In the genomic region with DNA sequence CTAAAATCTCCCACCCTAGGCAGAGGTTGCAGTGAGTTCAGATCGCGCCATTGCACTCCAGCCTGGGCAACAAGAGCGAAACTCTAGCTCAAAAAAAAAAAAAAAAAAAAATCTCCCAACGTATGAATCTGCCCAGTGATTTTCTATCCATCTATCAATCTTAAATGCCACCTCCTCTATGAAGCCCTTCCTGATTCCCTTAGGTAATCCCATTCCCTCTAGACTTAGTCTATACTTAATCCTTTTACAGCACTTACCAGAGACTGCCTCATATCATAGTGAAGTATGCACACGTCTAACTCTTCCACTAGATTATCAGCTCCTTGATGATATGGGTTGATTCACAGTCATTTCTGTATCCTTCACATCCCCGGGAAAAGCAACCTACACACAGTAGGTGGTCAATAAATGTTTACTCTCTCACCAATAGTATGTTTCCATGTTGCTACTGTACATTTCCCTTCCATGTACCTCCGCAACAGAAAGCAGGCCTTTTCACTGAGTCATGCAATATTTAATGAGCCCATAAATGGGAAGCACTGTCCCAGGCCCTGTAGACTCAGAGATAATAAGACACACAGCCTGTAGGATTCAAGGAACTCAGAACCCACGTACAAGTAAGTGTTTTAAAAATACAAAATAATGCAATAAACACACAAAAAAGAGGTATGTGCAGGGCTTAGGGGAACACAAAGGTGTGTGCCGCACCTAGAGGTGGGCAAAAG, we compare ENCODE assay signal across 8 cellular contexts. TPM values are rescaled to one million over a fixed set of nuclear protein-coding genes. Genes with fewer than 3 reads are reported as not detected.
A peak's percentile ranks its signal among the peaks of the same experiment; 100 is the strongest.
DNase-seq lines count a peak whose midpoint lies in the region; ATAC-seq and TF ChIP-seq lines count a peak whose summit lies in the region.

No MANE protein-coding gene starts in this region.

- H3K27me3 ChIP-seq in OCI-LY3 (ENCODE audit: low read depth, low read length) (no peaks in the 10 kb centered on the region), esophagus (ENCODE audit: control insufficient read depth in 1 of 2, insufficient read depth in 2 of 2, low read length in 2 of 2) (no peaks in the 10 kb centered on the region), rectal smooth muscle tissue (ENCODE audit: control insufficient read depth, insufficient read depth, low read length) (no peaks in the 10 kb centered on the region)

- TF ChIP-seq CTCF in GM12865 (IDR thresholded peaks at IDR 0.05; ENCODE audit: insufficient read depth, low read depth, low read length, missing control alignments) (no peak), OCI-LY3 (IDR thresholded peaks at IDR 0.05; ENCODE audit: low read depth, low read length) (no peak)

- H3K9ac ChIP-seq in OCI-LY3 (ENCODE audit: low read length) (peak overlapping the region; percentile 93), rectal smooth muscle tissue (ENCODE audit: low read length) (peak overlapping the region; percentile 14)

- peaks cover 40% of the 10 kb centered on the region for H3K79me2 ChIP-seq in OCI-LY3 (ENCODE audit: low read length)

- ATAC-seq in GM18511 (IDR thresholded peaks at IDR 0.05; ENCODE audit: unreplicated experiment), result no peak
- no peak for ATAC-seq in HG03520 (IDR thresholded peaks at IDR 0.05; ENCODE audit: unreplicated experiment)

- H3K9me3 ChIP-seq in OCI-LY3 (ENCODE audit: insufficient read depth, low read length) (no peaks in the 10 kb centered on the region), esophagus (ENCODE audit: control insufficient read depth in 2 of 2, insufficient read depth in 1 of 2, low read depth in 1 of 2, low read length in 1 of 2) (no peaks in the 10 kb centered on the region)

- H3K36me3 ChIP-seq in OCI-LY3 (replicated peaks; ENCODE audit: low read depth, low read length) (no peaks in the 10 kb centered on the region), esophagus (ENCODE audit: control insufficient read depth in 2 of 2, insufficient read depth in 2 of 2, low read length in 1 of 2) (peaks cover 12 to 27% of the 10 kb centered on the region in 2 donors), rectal smooth muscle tissue (ENCODE audit: control insufficient read depth, insufficient read depth, low read length) (peaks cover 23% of the 10 kb centered on the region)

- no peak overlapping the region for H2AFZ ChIP-seq in OCI-LY3 (ENCODE audit: low read depth, low read length)

- peak overlapping the region; percentile 99 for H3K4me2 ChIP-seq in OCI-LY3 (ENCODE audit: low read length)

- H3K27ac ChIP-seq in OCI-LY3 (ENCODE audit: low read length) (peak overlapping the region; percentile 51; the same call in 1 of the 2 replicates), esophagus (ENCODE audit: low read depth in 2 of 2, low read length in 1 of 2) (no peak overlapping the region), rectal smooth muscle tissue (ENCODE audit: low read depth, low read length) (no peak overlapping the region)

- peak overlapping the region; percentile 89 for H3K4me3 ChIP-seq in GM12865 (ENCODE audit: low read depth, low read length)
- H3K4me3 ChIP-seq in OCI-LY3 (ENCODE audit: low read length), result peak overlapping the region; percentile 83
- H3K4me3 ChIP-seq in esophagus (ENCODE audit: low read depth in 1 of 2, low read length in 2 of 2), result peak overlapping the region; percentile 76 to 91
- H3K4me3 ChIP-seq in rectal smooth muscle tissue (ENCODE audit: low read length), result peak overlapping the region; percentile 98

- WGBS in esophagus, 2 donors, result 74% methylated on average over 9 of the region's 9 CpGs

- no peak for DNase-seq in GM12865 (ENCODE audit: low read depth)
- no peak for DNase-seq in pons (ENCODE audit: low spot score)
- DNase-seq in effector CD4-positive, alpha-beta T cell, result no peak

- H3K4me1 ChIP-seq in OCI-LY3 (ENCODE audit: low read length) (peaks cover 18% of the 10 kb centered on the region), esophagus (ENCODE audit: control insufficient read depth in 2 of 2, insufficient read depth in 2 of 2, low read length in 1 of 2) (peaks cover 3 to 4% of the 10 kb centered on the region in 2 donors), rectal smooth muscle tissue (ENCODE audit: control insufficient read depth, insufficient read depth, low read length) (peaks cover 7% of the 10 kb centered on the region)

- H4K20me1 ChIP-seq in OCI-LY3 (ENCODE audit: insufficient read depth, low read length), result no peaks in the 10 kb centered on the region; the same call in 1 of the 2 replicates

RNA-seq across cellular contexts. Expression of a gene that starts 1.2 kb away (rescaled TPM):
- 10 to 100 TPM; 21.8 to 34.6 TPM for polyA plus RNA-seq in esophagus

RNA-seq across cellular contexts. Expression of a gene that starts 1.4 kb away (rescaled TPM):
- 1 to 10 TPM; 5.9 to 7.3 TPM for polyA plus RNA-seq in esophagus
